In the genomic region with DNA sequence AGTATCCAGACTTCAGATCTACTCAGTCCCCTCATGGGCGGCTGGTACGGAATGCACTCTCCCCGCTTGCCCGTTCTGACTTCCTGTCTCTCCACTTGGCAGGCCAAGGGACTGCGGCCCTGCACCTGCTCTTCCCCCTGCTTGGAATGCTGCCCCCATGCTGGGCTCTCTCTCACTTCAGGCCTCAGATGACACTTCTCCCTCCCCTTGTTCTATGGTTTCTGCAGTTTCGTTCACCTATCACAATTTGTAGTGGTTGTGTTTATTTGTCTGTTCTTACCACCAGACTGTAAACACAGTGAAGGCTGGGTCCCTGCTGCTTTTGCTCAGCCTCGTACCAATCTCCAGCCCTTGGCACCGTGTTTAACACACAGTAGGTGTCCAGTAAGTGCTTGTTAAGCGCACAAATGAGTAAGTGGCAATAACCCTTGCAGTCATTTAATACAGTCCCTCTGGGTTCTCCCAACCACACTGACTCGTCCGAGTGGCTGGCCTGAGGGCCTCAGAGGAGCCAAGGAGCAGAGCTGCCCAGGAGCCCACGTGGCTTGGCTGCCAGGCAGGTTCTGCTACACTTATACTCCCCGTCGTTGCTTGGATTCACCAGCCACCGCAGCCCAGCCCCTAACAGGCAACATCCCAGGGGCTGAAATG, we compare ENCODE assay signal across 13 cellular contexts. TPM values are rescaled to one million over a fixed set of nuclear protein-coding genes. Genes with fewer than 3 reads are reported as not detected.
A peak's percentile ranks its signal among the peaks of the same experiment; 100 is the strongest.
DNase-seq lines count a peak whose midpoint lies in the region; TF ChIP-seq lines count a peak whose summit lies in the region.
"Had no signal": no experiment of that assay in that cellular context is flagged by ENCODE, and none has a peak within 500 bp of the region (broad histone marks: within the 10 kb centered on the region; RNA-seq: fewer than 3 reads in every experiment).

No MANE protein-coding gene starts in this region.

- H3K4me3 Mint-ChIP-seq in nephron: peak overlapping the region; percentile 68 to 84 (median 79)

- peaks cover 4% of the 10 kb centered on the region for H3K36me3 Mint-ChIP-seq in nephron (ENCODE audit: low read depth)
- H3K36me3 Mint-ChIP-seq: activated naive CD4-positive, alpha-beta T cell treated with anti-CD3 and anti-CD28 coated beads, Interleukin-2, amount 50 U/mL, for 72 hours had no signal

- peak overlapping the region in 2 of 3 experiments; percentile 29 to 49 for H3K27ac Mint-ChIP-seq in nephron
- H3K27ac Mint-ChIP-seq: activated naive CD4-positive, alpha-beta T cell treated with anti-CD3 and anti-CD28 coated beads, Interleukin-2, amount 50 U/mL, for 72 hours had no signal

- H3K4me1 ChIP-seq in adrenal gland (replicated peaks in 1 of 2): peaks cover 0 to 5% of the 10 kb centered on the region in 2 donors

- intact Hi-C loops in adrenal gland (cut with DNase I): no loop called here

- no peaks in the 10 kb centered on the region for H3K36me3 ChIP-seq in adrenal gland (replicated peaks in 1 of 2)
- H3K36me3 ChIP-seq: heart left ventricle had no signal

- H3K27ac ChIP-seq in angular gyrus (ENCODE audit: low read depth, low read length): peak overlapping the region; percentile 2
- H3K27ac ChIP-seq in adrenal gland: no peak overlapping the region
- H3K27ac ChIP-seq: heart left ventricle had no signal

- H3K9me3 Mint-ChIP-seq in nephron: no peaks in the 10 kb centered on the region
- H3K9me3 Mint-ChIP-seq: activated naive CD4-positive, alpha-beta T cell treated with anti-CD3 and anti-CD28 coated beads, Interleukin-2, amount 50 U/mL, for 72 hours had no signal

- in situ Hi-C loops in GM13976 (cut with MboI; ENCODE audit: low sequenced_read_pairs, unreplicated experiment): no loop called here

- peaks cover 17% of the 10 kb centered on the region for H3K4me1 Mint-ChIP-seq in nephron

- no peaks in the 10 kb centered on the region for H3K9me3 ChIP-seq in adrenal gland (replicated peaks in 1 of 3)
- H3K9me3 ChIP-seq: heart left ventricle had no signal

- 69 to 77% (median 76%) methylated on average over 14 to 15 of the region's 15 CpGs for whole genome bisulfite sequencing in adrenal gland, 4 donors

- DNase-seq in DMS53 treated with DMSO at 0.1 percent for 48 hours (lab: John Stamatoyannopoulos, UW; ENCODE audit: unreplicated experiment) (peak; percentile 31), NCI-H1417 treated with DMSO at 0.1 percent for 48 hours (lab: John Stamatoyannopoulos, UW) (peak; percentile 84), NOMO-1 treated with dmso at 0.1 percent for 144 hours (lab: John Stamatoyannopoulos, UW; ENCODE audit: unreplicated experiment) (no peak), adrenal gland (no peak), GM13976 (ENCODE audit: low spot score) (no peak), NCI-H526 treated with DMSO at 0.1 percent for 48 hours (lab: John Stamatoyannopoulos, UW) (no peak)
- DNase-seq: activated CD4-positive, alpha-beta T cell treated with anti-CD3 and anti-CD28 coated beads, Interleukin-2, amount 50 U/mL, for 4 hours; effector memory CD4-positive, alpha-beta T cell; NCI-H2171 treated with DMSO at 0.1 percent for 48 hours had no signal

- H3K27me3 Mint-ChIP-seq in nephron (ENCODE audit: low read depth): peaks cover 49% of the 10 kb centered on the region

- TF ChIP-seq CTCF in nephron (IDR thresholded peaks at IDR 0.05; ENCODE audit: unreplicated experiment in 3 of 3) (no peak), adrenal gland (IDR thresholded peaks at IDR 0.05) (no peak), GM13976 (IDR thresholded peaks at IDR 0.05; ENCODE audit: borderline replicate concordance, control extremely low read depth, extremely low read depth, insufficient read depth, missing control alignments) (no peak)

- peaks cover 13% of the 10 kb centered on the region for H3K27me3 ChIP-seq in adrenal gland

- H3K4me3 ChIP-seq in adrenal gland: no peak overlapping the region

- TF ChIP-seq POLR2A in adrenal gland (IDR thresholded peaks at IDR 0.05): no peak

RNA-seq across cellular contexts. Expression of a gene that starts 11.8 kb away (rescaled TPM):
- 1 to 10 TPM in 6 of 8 donors, under 1 TPM in 2; 0.43 to 4.3 (median 1.8) TPM for total RNA-seq in adrenal gland
- 1 to 10 TPM in 1 of 3 donors, under 1 TPM in 2; 0.35 to 2.6 (median 0.57) TPM for polyA plus RNA-seq in adrenal gland
- total RNA-seq: activated naive CD4-positive, alpha-beta T cell treated with anti-CD3 and anti-CD28 coated beads, Interleukin-2, amount 50 U/mL, for 72 hours had no signal

Comparison
In these comparisons a context has a peak if more than half of its experiments do, and no peak if none do; other contexts are left out.
1. DNase-seq: peak in DMS53 treated with DMSO at 0.1 percent for 48 hours (single experiment) and NCI-H1417 treated with DMSO at 0.1 percent for 48 hours (single experiment); none in NOMO-1 treated with dmso at 0.1 percent for 144 hours (single experiment), adrenal gland (0 of 7), GM13976 (single experiment) and NCI-H526 treated with DMSO at 0.1 percent for 48 hours (single experiment).